Comparison of ENCODE assay signal across 24 cellular contexts in the genomic region with DNA sequence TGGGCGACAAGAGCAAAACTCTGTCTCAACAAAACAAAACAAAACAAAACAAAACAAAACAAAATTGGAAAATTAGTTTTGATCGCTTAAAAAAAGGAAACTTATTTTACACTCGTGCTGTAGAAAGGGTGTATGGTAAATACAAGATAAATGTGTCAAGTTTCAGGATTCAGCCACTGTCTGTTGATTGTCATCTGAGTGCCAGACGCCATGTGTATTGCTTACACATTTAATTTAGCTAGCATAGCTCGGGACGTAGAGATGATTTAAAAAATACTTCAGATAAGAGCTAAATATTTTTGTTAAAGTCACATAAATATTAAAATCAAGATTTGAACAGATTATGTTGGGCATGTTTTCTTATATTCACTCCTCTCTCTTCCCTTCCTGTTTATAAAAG.
"Had no signal": no experiment of that assay in that cellular context is flagged by ENCODE, and none has a peak within 500 bp of the region (broad histone marks: within the 10 kb centered on the region; RNA-seq: fewer than 3 reads in every experiment).

No MANE protein-coding gene starts in this region.

- H3K4me3 ChIP-seq: gastrocnemius medialis, heart left ventricle, hepatocyte, lung, pancreas, right lobe of liver, stomach, thyroid gland had no signal

- H3K36me3 ChIP-seq: gastrocnemius medialis, heart left ventricle, pancreas, right lobe of liver, stomach, thyroid gland had no signal

- H3K27me3 ChIP-seq: gastrocnemius medialis, heart left ventricle, hepatocyte, pancreas, right lobe of liver, stomach, thyroid gland had no signal

- H3K9me3 ChIP-seq: heart left ventricle, pancreas, right lobe of liver, stomach, thyroid gland had no signal

- ATAC-seq: effector memory CD8-positive, alpha-beta T cell; gastrocnemius medialis; heart left ventricle; left lobe of liver; naive thymus-derived CD4-positive, alpha-beta T cell; right lobe of liver had no signal

- H3K9me3 Mint-ChIP-seq: memory B cell, nephron, type B pancreatic cell had no signal

- H3K27ac ChIP-seq: gastrocnemius medialis, heart left ventricle, hepatocyte, pancreas, right lobe of liver, stomach, thyroid gland had no signal

- H3K27me3 Mint-ChIP-seq: effector memory CD8-positive, alpha-beta T cell; memory B cell; naive thymus-derived CD4-positive, alpha-beta T cell; type B pancreatic cell had no signal

- DNase-seq: cortex of kidney; effector memory CD8-positive, alpha-beta T cell; foreskin fibroblast; gastrocnemius medialis; heart left ventricle; kidney; midbrain; naive thymus-derived CD4-positive, alpha-beta T cell; pancreas; right lobe of liver; small intestine; stimulated activated CD4-positive, alpha-beta T cell treated with anti-CD3 and anti-CD28 coated beads, Interleukin-12 subunit alpha, Interleukin-12 subunit beta, amount 100 ng/mL, for 4 hours; stimulated activated CD4-positive, alpha-beta T cell treated with anti-CD3 and anti-CD28 coated beads, Interleukin-1b, Interleukin-23, amount 100 ng/mL, for 48 hours; stimulated activated CD4-positive, alpha-beta T cell treated with anti-CD3 and anti-CD28 coated beads, Interleukin-4, amount 100 ng/mL, for 1 hour; stimulated activated CD8-positive, alpha-beta memory T cell treated with anti-CD3 and anti-CD28 coated beads, Interleukin-4, amount 100 ng/mL, for 48 hours; stimulated activated naive CD4-positive, alpha-beta T cell; stomach; thyroid gland had no signal

- H3K4me1 ChIP-seq: gastrocnemius medialis, right lobe of liver, stomach had no signal

- H3K4me2 ChIP-seq: hepatocyte had no signal

- H3K27ac Mint-ChIP-seq: effector memory CD8-positive, alpha-beta T cell; memory B cell; naive thymus-derived CD4-positive, alpha-beta T cell; nephron; type B pancreatic cell had no signal

- H3K4me1 Mint-ChIP-seq: memory B cell; naive thymus-derived CD4-positive, alpha-beta T cell had no signal

- H2AFZ ChIP-seq: hepatocyte had no signal

- H3K4me3 Mint-ChIP-seq: effector memory CD8-positive, alpha-beta T cell; memory B cell; naive thymus-derived CD4-positive, alpha-beta T cell; nephron; type B pancreatic cell had no signal

- H3K79me2 ChIP-seq: hepatocyte had no signal

- H3K36me3 Mint-ChIP-seq: memory B cell; naive thymus-derived CD4-positive, alpha-beta T cell; type B pancreatic cell had no signal
